Comparison of ENCODE assay signal across 8 cellular contexts in the genomic region with DNA sequence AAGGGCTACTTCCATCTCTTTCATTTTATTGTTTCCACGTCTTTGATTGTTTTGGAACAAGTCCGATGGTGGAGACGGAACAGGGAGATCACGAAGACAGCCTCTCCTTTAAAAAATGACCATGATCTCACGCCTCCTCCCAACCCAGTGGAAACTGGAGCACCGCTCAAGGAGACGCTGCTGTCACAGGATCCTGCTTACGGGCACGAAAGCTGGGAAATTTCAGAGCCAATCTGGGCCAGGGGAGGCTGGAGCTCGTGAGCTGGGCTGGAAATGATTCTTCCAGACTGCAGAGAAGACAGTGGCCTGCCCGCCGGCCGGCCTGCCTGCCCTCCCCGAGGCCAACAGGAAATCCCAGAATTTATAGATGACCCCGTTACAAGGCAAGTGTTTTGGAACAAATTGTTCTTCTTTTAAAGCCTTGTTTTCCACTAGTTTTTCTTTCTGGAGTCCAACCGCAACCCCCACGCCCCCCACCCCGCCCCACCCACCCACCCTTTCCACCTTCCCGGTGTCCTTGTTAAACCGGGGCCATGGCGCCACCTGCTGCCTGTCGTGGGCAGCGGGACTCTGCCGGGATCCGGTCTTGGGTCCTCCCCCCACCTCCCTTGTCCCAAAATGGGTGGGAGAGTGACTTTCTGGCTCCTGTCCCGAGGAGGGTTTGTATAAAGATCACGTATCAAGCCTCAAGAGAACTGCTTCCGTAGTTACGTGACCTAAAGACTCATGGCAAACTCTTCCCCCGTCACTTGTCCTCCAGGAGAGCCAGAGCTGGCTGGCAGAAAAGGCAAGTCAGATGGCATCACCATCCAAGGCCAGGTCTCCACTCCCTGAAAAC. TPM values are rescaled to one million over a fixed set of nuclear protein-coding genes. Genes with fewer than 3 reads are reported as not detected.
DNase-seq lines count a peak whose midpoint lies in the region; ATAC-seq and TF ChIP-seq lines count a peak whose summit lies in the region.

No MANE protein-coding gene starts in this region.

- H3K79me2 ChIP-seq in DOHH2 (ENCODE audit: control insufficient read depth, low read length) = no peaks in the 10 kb centered on the region

- no peaks in the 10 kb centered on the region for H3K79me1 ChIP-seq in IMR-90 (ENCODE audit: low read depth in 1 of 2, low read length in 2 of 2)

- peak; percentile 58 for DNase-seq in IMR-90
- DNase-seq in activated CD4-positive, alpha-beta T cell treated with anti-CD3 and anti-CD28 coated beads, Interleukin-2, amount 50 U/mL, for 4 hours = peak; percentile 50 to 53
- DNase-seq in dermis blood vessel endothelial cell = peak; percentile 84
- DNase-seq in lower leg skin (ENCODE audit: low spot score in 2 of 2) = peak; percentile 81 to 97
- peak; percentile 66 for DNase-seq in stimulated activated CD4-positive, alpha-beta T cell treated with anti-CD3 and anti-CD28 coated beads, Interleukin-4, amount 100 ng/mL, for 1 hour

- H3K9me2 ChIP-seq in DOHH2 (replicated peaks; ENCODE audit: control insufficient read depth, low read length) = no peaks in the 10 kb centered on the region

- CTCF ChIA-PET in IMR-90 (lab: Yijun Ruan, JAX) = interaction anchor here (0.6 to 1.4 kb wide), 5 partner anchors 210 to 415 kb away, joined by 3 to 4 read pairs (median 4); no protein-coding TSS in a partner anchor

- TF ChIP-seq CTCF in DOHH2 (IDR thresholded peaks at IDR 0.05; ENCODE audit: low read depth, low read length, poor library complexity, severe bottlenecking) (peak; percentile 64), IMR-90 (conservative IDR thresholded peaks at IDR 0.05; ENCODE audit: low read depth, low read length) (peak; percentile 61), lower leg skin (IDR thresholded peaks at IDR 0.05) (no peak)

- peak overlapping the region; percentile 80 to 85; a peak in 3 of 4 replicates for H4K8ac ChIP-seq in IMR-90 (ENCODE audit: low read depth in 2 of 2, low read length in 2 of 2)

- H2AK5ac ChIP-seq in IMR-90 (ENCODE audit: low read depth, low read length) = peak overlapping the region; percentile 54

- peak; percentile 64 for TF ChIP-seq RAD21 in IMR-90 (IDR thresholded peaks at IDR 0.05; ENCODE audit: low read length)

- H3K9ac ChIP-seq in IMR-90 (ENCODE audit: low read depth, low read length) = peak overlapping the region; percentile 8; the same call in 1 of the 2 replicates

- no TSS peak for BruUV-seq in IMR-90 (replicated peaks; lab: Mats Ljungman, UMichigan)

- no peaks in the 10 kb centered on the region for H3F3A ChIP-seq in DOHH2 (ENCODE audit: control insufficient read depth, insufficient read depth)

- peak overlapping the region; percentile 94 for H2AFZ ChIP-seq in IMR-90 (replicated peaks; ENCODE audit: low read length, poor library complexity)

- peak overlapping the region; percentile 89 for H3K14ac ChIP-seq in IMR-90 (replicated peaks; ENCODE audit: low read depth, low read length)

- no peaks in the 10 kb centered on the region for H3K9me3 ChIP-seq in DOHH2 (ENCODE audit: control insufficient read depth, insufficient read depth, low read length)
- H3K9me3 ChIP-seq in IMR-90 (ENCODE audit: control insufficient read depth, insufficient read depth, low read length) = no peaks in the 10 kb centered on the region

- H3K36me3 ChIP-seq in DOHH2 (ENCODE audit: control insufficient read depth, low read length) (no peaks in the 10 kb centered on the region), IMR-90 (ENCODE audit: control insufficient read depth, insufficient read depth, low read length) (no peaks in the 10 kb centered on the region)

- H3K4me2 ChIP-seq in DOHH2 (ENCODE audit: low read length) (no peak overlapping the region), IMR-90 (ENCODE audit: low read depth, low read length) (peak overlapping the region; percentile 43; the same call in 1 of the 2 replicates)

- POLR2A ChIA-PET in IMR-90 (lab: Charles Lee; ENCODE audit: unreplicated experiment) = no interaction called here

- ATAC-seq in IMR-90 (ENCODE audit: low read depth) = peak; percentile 93
- ATAC-seq in HG02938 (IDR thresholded peaks at IDR 0.05; ENCODE audit: unreplicated experiment) = no peak
- no peak for ATAC-seq in GM18909 (IDR thresholded peaks at IDR 0.05; ENCODE audit: poor library complexity, unreplicated experiment)

- H3K27me3 ChIP-seq in DOHH2 (ENCODE audit: control insufficient read depth, low read length) = peaks cover 3% of the 10 kb centered on the region; the same call in 1 of the 2 replicates
- H3K27me3 ChIP-seq in IMR-90 (ENCODE audit: control insufficient read depth, insufficient read depth, low read length) = no peaks in the 10 kb centered on the region; the same call in 1 of the 2 replicates

- H3K4ac ChIP-seq in IMR-90 (ENCODE audit: low read depth, low read length) = peak overlapping the region; percentile 90

- peaks cover 12% of the 10 kb centered on the region for H3K9me1 ChIP-seq in IMR-90 (ENCODE audit: insufficient read depth, low read length)

- peak overlapping the region; percentile 95 for H2BK120ac ChIP-seq in IMR-90 (ENCODE audit: low read depth, low read length)

- dilution Hi-C loops in IMR-90 (cut with HindIII; ENCODE audit: low sequenced_read_pairs, unreplicated experiment) = no loop called here

- H3K18ac ChIP-seq in IMR-90 (ENCODE audit: low read depth, low read length) = no peak overlapping the region; the same call in 1 of the 2 replicates

- TF ChIP-seq POLR2A in IMR-90 (IDR thresholded peaks at IDR 0.05; ENCODE audit: low read depth, low read length) = no peak
- TF ChIP-seq POLR2A in lower leg skin (IDR thresholded peaks at IDR 0.05) = no peak

- H3K23ac ChIP-seq in IMR-90 (ENCODE audit: low read depth, low read length) = peak overlapping the region; percentile 78

- peak overlapping the region; percentile 80 for H2AK9ac ChIP-seq in IMR-90 (replicated peaks; ENCODE audit: low read depth, low read length, poor library complexity)

- H3K4me3 ChIP-seq in DOHH2 (ENCODE audit: low read length) = no peak overlapping the region
- no peak overlapping the region for H3K4me3 ChIP-seq in IMR-90 (ENCODE audit: insufficient read depth, low read depth, low read length)
- no peak overlapping the region for H3K4me3 ChIP-seq in lower leg skin (ENCODE audit: low read depth, poor library complexity, severe bottlenecking)

- peak overlapping the region; percentile 89 for H2BK20ac ChIP-seq in IMR-90 (ENCODE audit: low read depth, low read length)

- intact Hi-C loops in IMR-90 (cut with micrococcal nuclease) = loop anchor here (1.0 to 5.0 kb wide), 5 partner anchors 167 to 602 kb away; partner anchors contain the start of gene MED13L
- intact Hi-C loops in lower leg skin (cut with DNase I; ENCODE audit: low total_unique reads) = loop anchor here (10.0 kb wide), 2 partner anchors 325 to 595 kb away; partner anchors contain the start of gene MED13L

- H4K91ac ChIP-seq in IMR-90 (ENCODE audit: insufficient read depth, low read depth, low read length) = peak overlapping the region; percentile 89

- H2BK15ac ChIP-seq in IMR-90 (ENCODE audit: low read depth, low read length) = peak overlapping the region; percentile 87; the same call in 2 of the 3 replicates

- 5% methylated on average over 4 of the region's 30 CpGs; no CpG with 5 or more reads in 1 of the 2 experiments for WGBS in IMR-90 (ENCODE audit: extremely low coverage in 2 of 2, insufficient read length in 1 of 2), 2 experiments
- WGBS in lower leg skin, 2 donors = 10 to 14% methylated on average over 30 of the region's 30 CpGs

- H4K20me1 ChIP-seq in DOHH2 (ENCODE audit: control insufficient read depth, insufficient read depth, low read depth, low read length) (no peaks in the 10 kb centered on the region), IMR-90 (ENCODE audit: insufficient read depth, low read length) (no peaks in the 10 kb centered on the region)

- H3K27ac ChIP-seq in DOHH2 (ENCODE audit: low read depth, low read length) = no peak overlapping the region
- peak overlapping the region; percentile 61 for H3K27ac ChIP-seq in IMR-90 (ENCODE audit: insufficient read depth, low read length)

- in situ Hi-C loops in IMR-90 (cut with MboI; ENCODE audit: low sequenced_read_pairs) = loop anchor here (10.0 kb wide), 2 partner anchors 315 to 605 kb away; no protein-coding TSS in a partner anchor

- H2BK5ac ChIP-seq in IMR-90 (ENCODE audit: low read depth, low read length, poor library complexity, severe bottlenecking) = no peak overlapping the region

- H3K4me1 ChIP-seq in DOHH2 (ENCODE audit: control insufficient read depth, low read length) (no peaks in the 10 kb centered on the region), IMR-90 (ENCODE audit: control insufficient read depth, insufficient read depth, low read length) (peaks cover 11% of the 10 kb centered on the region)

- no peak overlapping the region for H4K5ac ChIP-seq in IMR-90 (ENCODE audit: low read depth, low read length)

- peak overlapping the region; percentile 22; the same call in 1 of the 2 replicates for H3K56ac ChIP-seq in IMR-90 (ENCODE audit: extremely low read depth, insufficient read depth, low read length)

TF ChIP-seq in IMR-90, 13 proteins besides CTCF, POLR2A, EP300 and RAD21 (continues in another document):
- TF ChIP-seq, protein P1, sequence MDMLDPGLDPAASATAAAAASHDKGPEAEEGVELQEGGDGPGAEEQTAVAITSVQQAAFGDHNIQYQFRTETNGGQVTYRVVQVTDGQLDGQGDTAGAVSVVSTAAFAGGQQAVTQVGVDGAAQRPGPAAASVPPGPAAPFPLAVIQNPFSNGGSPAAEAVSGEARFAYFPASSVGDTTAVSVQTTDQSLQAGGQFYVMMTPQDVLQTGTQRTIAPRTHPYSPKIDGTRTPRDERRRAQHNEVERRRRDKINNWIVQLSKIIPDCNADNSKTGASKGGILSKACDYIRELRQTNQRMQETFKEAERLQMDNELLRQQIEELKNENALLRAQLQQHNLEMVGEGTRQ (IDR thresholded peaks at IDR 0.05; ENCODE audit: low read depth, low read length) = no peak
- TF ChIP-seq RCOR1 (IDR thresholded peaks at IDR 0.05; ENCODE audit: insufficient replicate concordance, low read length) (no peak), MAFK (IDR thresholded peaks at IDR 0.05; ENCODE audit: low read depth, low read length) (no peak), NFE2L2 (IDR thresholded peaks at IDR 0.05; ENCODE audit: low read depth, low read length) (no peak), CHD1 (IDR thresholded peaks at IDR 0.05; ENCODE audit: low read depth, low read length) (no peak)

RNA-seq across cellular contexts. Expression of gene MAP1LC3B2, which starts 40.3 kb away (rescaled TPM):
- 0.28 TPM in 1 of 2 replicates, not detected in the other for total RNA-seq in IMR-90 (2012; rRNA removed)
- polyA plus RNA-seq in IMR-90 (2012; rRNA removed) = 1.4 TPM in 2 replicates
- polyA plus RNA-seq in IMR-90 (2012; cell fraction: cytosol; rRNA removed) = 0.55 and 0.97 TPM in 2 replicates
- 0.26 and 1.5 TPM in 2 replicates for polyA plus RNA-seq in IMR-90 (2012; cell fraction: nucleus; rRNA removed; ENCODE audit: low replicate concordance)
- 0.19 TPM in 1 of 2 replicates, not detected in the other for total RNA-seq in dermis blood vessel endothelial cell
- total RNA-seq in lower leg skin = 1 to 10 TPM in 3 of 4 donors, not detected in 1; 2.1 to 2.5 (median 2.3) TPM

Comparison
In these comparisons a context has a peak if more than half of its experiments do, and no peak if none do; other contexts are left out.
1. CTCF ChIP-seq: peak in DOHH2 (single experiment) and IMR-90 (single experiment); none in lower leg skin (0 of 3).
2. Peak in every context shown above with its lines, with median percentiles within 50 percentile points of each other: DNase-seq.